Comparison of ENCODE assay signal across 9 cellular contexts in genomic region chr9:33233659-33234335, GRCh38. TPM values are rescaled to one million over a fixed set of nuclear protein-coding genes. Genes with fewer than 3 reads are reported as not detected.
A peak's percentile ranks its signal among the peaks of the same experiment; 100 is the strongest.
DNase-seq lines count a peak whose midpoint lies in the region; ATAC-seq, FAIRE-seq and TF ChIP-seq lines count a peak whose summit lies in the region.
"Had no signal": no experiment of that assay in that cellular context is flagged by ENCODE, and none has a peak within 500 bp of the region (broad histone marks: within the 10 kb centered on the region; RNA-seq: fewer than 3 reads in every experiment).

No MANE protein-coding gene starts in this region.

- H3K4me3 ChIP-seq in A673 (ENCODE audit: low read depth, low read length, poor library complexity, severe bottlenecking) (no peak overlapping the region), heart right ventricle (no peak overlapping the region)

- FAIRE-seq in H54 (lab: Jason Lieb, UNC), result peak; percentile 92

- DNase-seq in A673 (ENCODE audit: low spot score) (peak; percentile 18), H54 (ENCODE audit: insufficient read length, low spot score) (peak; percentile 72), SK-MEL-5 (ENCODE audit: low read depth, low spot score) (peak; percentile 43), iris pigment epithelial cell (ENCODE audit: low read depth) (peak; percentile 95), medulla oblongata (ENCODE audit: extremely low spot score) (no peak), NCI-H128 (lab: John Stamatoyannopoulos, UW; ENCODE audit: unreplicated experiment) (no peak), heart right ventricle (no peak)

- no TSS peak for BruUV-seq in A673 (replicated peaks; lab: Mats Ljungman, UMichigan)

- H3K9me3 ChIP-seq in A673 (ENCODE audit: low read depth, low read length, poor library complexity, severe bottlenecking) (no peaks in the 10 kb centered on the region), heart right ventricle (no peaks in the 10 kb centered on the region)

- TF ChIP-seq CTCF in A673 (conservative IDR thresholded peaks at IDR 0.05; ENCODE audit: low read depth, low read length) (no peak), heart right ventricle (IDR thresholded peaks at IDR 0.05) (no peak)

- no peak for TF ChIP-seq POLR2A in H54 (IDR thresholded peaks at IDR 0.05; ENCODE audit: low read depth, low read length)

- H3K4me1 ChIP-seq in A673 (ENCODE audit: insufficient read depth, low read length, poor library complexity, severe bottlenecking), result no peaks in the 10 kb centered on the region
- H3K4me1 ChIP-seq in heart right ventricle, result no peaks in the 10 kb centered on the region

- in situ Hi-C loops in SK-MEL-5 (cut with HindIII; ENCODE audit: low pct_unique_long_range_greater_than_20kb, low sequenced_read_pairs), result no loop called here

- WGBS in heart right ventricle, 2 donors, result 40 to 53% methylated on average over 1 of the region's 1 CpG

- H3K27ac ChIP-seq in A673 (ENCODE audit: low read depth, low read length, poor library complexity, severe bottlenecking) (no peak overlapping the region), heart right ventricle (no peak overlapping the region)

- H3K36me3 ChIP-seq in A673 (ENCODE audit: insufficient read depth, low read length, poor library complexity, severe bottlenecking) (no peaks in the 10 kb centered on the region), heart right ventricle (no peaks in the 10 kb centered on the region)

- intact Hi-C loops in A673 (cut with micrococcal nuclease; ENCODE audit: unreplicated experiment) (no loop called here), heart right ventricle (cut with DNase I) (no loop called here)

- H3K27me3 ChIP-seq in A673 (replicated peaks; ENCODE audit: insufficient read depth, low read depth, low read length, poor library complexity) (no peaks in the 10 kb centered on the region), heart right ventricle (no peaks in the 10 kb centered on the region)

- CTCF ChIA-PET in A673 (lab: Charles Lee), result no interaction called here

- POLR2A ChIA-PET in A673 (lab: Charles Lee; ENCODE audit: low non-redundant PET), result no interaction called here

- ATAC-seq in heart right ventricle (no peak), HG03521 (IDR thresholded peaks at IDR 0.05; ENCODE audit: unreplicated experiment) (no peak)

RNA-seq across cellular contexts. Expression of gene SPINK4, which starts 6.2 kb away (rescaled TPM):
- total RNA-seq in A673 (2021) (not detected in 2 replicates), heart right ventricle (not detected)
- total RNA-seq in SK-MEL-5 (2014; rRNA removed; shearing (Covaris generic)), result not detected in 2 replicates
- not detected in 2 replicates for polyA plus RNA-seq in SK-MEL-5 (2015; cell fraction: cytosol; rRNA removed)
- not detected in 2 replicates for polyA plus RNA-seq in SK-MEL-5 (2015; cell fraction: nucleus; rRNA removed)
- not detected for polyA plus RNA-seq in heart right ventricle
- polyA plus RNA-seq: neural cell had no signal

RNA-seq across cellular contexts. Expression of gene BAG1, which starts 30.7 kb away (rescaled TPM):
- total RNA-seq in A673 (2021), result 48.4 and 52.7 TPM in 2 replicates
- total RNA-seq in SK-MEL-5 (2014; rRNA removed; shearing (Covaris generic)), result 50.8 and 60.9 TPM in 2 replicates
- 76.2 and 84.9 TPM in 2 replicates for polyA plus RNA-seq in SK-MEL-5 (2015; cell fraction: cytosol; rRNA removed)
- 23.4 and 54.3 TPM in 2 replicates for polyA plus RNA-seq in SK-MEL-5 (2015; cell fraction: nucleus; rRNA removed)
- total RNA-seq in heart right ventricle, result 100 to 1,000 TPM in 8 of 10 donors, 10 to 100 TPM in 2; 95.3 to 159 (median 132) TPM
- polyA plus RNA-seq in heart right ventricle, result 100 to 1,000 TPM in 1 of 2 donors, 10 to 100 TPM in 1; 71.9 to 148 TPM

RNA-seq across cellular contexts. Expression of gene CHMP5, which starts 31.1 kb away (rescaled TPM):
- total RNA-seq in A673 (2021), result 74.4 and 74.6 TPM in 2 replicates
- total RNA-seq in SK-MEL-5 (2014; rRNA removed; shearing (Covaris generic)), result 96.5 and 106 TPM in 2 replicates
- 56.4 and 59.4 TPM in 2 replicates for polyA plus RNA-seq in SK-MEL-5 (2015; cell fraction: cytosol; rRNA removed)
- 32.8 and 40.4 TPM in 2 replicates for polyA plus RNA-seq in SK-MEL-5 (2015; cell fraction: nucleus; rRNA removed)
- 10 to 100 TPM; 41.4 to 57.2 (median 53.5) TPM for total RNA-seq in heart right ventricle
- polyA plus RNA-seq in heart right ventricle, result 10 to 100 TPM; 24.1 to 55.6 TPM

RNA-seq across cellular contexts. Expression of gene NFX1, which starts 56.5 kb away (rescaled TPM):
- total RNA-seq in A673 (2021) (36.3 and 40.0 TPM in 2 replicates), heart right ventricle (10 to 100 TPM; 27.9 to 44.1 (median 34.5) TPM)
- 16.4 and 17.9 TPM in 2 replicates for total RNA-seq in SK-MEL-5 (2014; rRNA removed; shearing (Covaris generic))
- 21.2 and 27.2 TPM in 2 replicates for polyA plus RNA-seq in SK-MEL-5 (2015; cell fraction: cytosol; rRNA removed)
- 45.7 and 51.7 TPM in 2 replicates for polyA plus RNA-seq in SK-MEL-5 (2015; cell fraction: nucleus; rRNA removed)
- polyA plus RNA-seq in heart right ventricle, result 10 to 100 TPM; 14.5 to 15.1 TPM

Comparison
In these comparisons a context has a peak if more than half of its experiments do, and no peak if none do; other contexts are left out.
1. DNase-seq: peak in A673 (single experiment), H54 (single experiment), SK-MEL-5 (single experiment) and iris pigment epithelial cell (single experiment); none in medulla oblongata (single experiment), NCI-H128 (single experiment) and heart right ventricle (0 of 2).